Comparison of ENCODE assay signal across 8 cellular contexts in genomic region chr14:31561155-31561846, GRCh38. TPM values are rescaled to one million over a fixed set of nuclear protein-coding genes. Genes with fewer than 3 reads are reported as not detected.
A peak's percentile ranks its signal among the peaks of the same experiment; 100 is the strongest.
DNase-seq lines count a peak whose midpoint lies in the region; FAIRE-seq and TF ChIP-seq lines count a peak whose summit lies in the region.

Gene NUBPL, plus strand, starts transcription at chr14:31561404. Its CDS starts 36 bp downstream, at chr14:31561440.

- intact Hi-C loops in stomach (cut with DNase I; ENCODE audit: low total_unique reads) = no loop called here

- 0 to 1% (median 0%) methylated on average over 23 to 34 of the region's 34 CpGs for WGBS in stomach, 5 donors

- H3K9me2 ChIP-seq in Loucy (replicated peaks; ENCODE audit: low read depth, low read length) (no peaks in the 10 kb centered on the region), neural cell (ENCODE audit: insufficient read depth, low read length) (no peaks in the 10 kb centered on the region)

- H3K4me3 ChIP-seq in Loucy (ENCODE audit: low read length, poor library complexity, severe bottlenecking) (peak within 1 kb of the TSS; percentile 82), fibroblast of villous mesenchyme (ENCODE audit: low read depth, low read length) (peak within 1 kb of the TSS; percentile 91), neural cell (ENCODE audit: low read length) (peak within 1 kb of the TSS; percentile 67), stomach (peak within 1 kb of the TSS; percentile 83 to 90 (median 86))

- H3F3A ChIP-seq in Loucy (ENCODE audit: low read depth) = no peaks in the 10 kb centered on the region
- H3F3A ChIP-seq in neural cell (ENCODE audit: insufficient read depth, low read length, poor library complexity, severe bottlenecking) = no peaks in the 10 kb centered on the region

- TF ChIP-seq POLR2A in H54 (IDR thresholded peaks at IDR 0.05; ENCODE audit: low read depth, low read length) = peak; percentile 58
- peak; percentile 77 for TF ChIP-seq POLR2A in Raji (IDR thresholded peaks at IDR 0.05; ENCODE audit: insufficient read depth, low read depth, low read length)
- TF ChIP-seq POLR2A in stomach (IDR thresholded peaks at IDR 0.05) = no peak

- peak; percentile 37 for TF ChIP-seq EP300 in neural cell (conservative IDR thresholded peaks at IDR 0.05; ENCODE audit: poor library complexity, severe bottlenecking)
- TF ChIP-seq EP300 in stomach (IDR thresholded peaks at IDR 0.05) = no peak

- H3K9me3 ChIP-seq in Loucy (ENCODE audit: insufficient read depth, low read depth, low read length) = no peaks in the 10 kb centered on the region
- peaks cover 4% of the 10 kb centered on the region for H3K9me3 ChIP-seq in neural cell (ENCODE audit: low read length)
- no peaks in the 10 kb centered on the region for H3K9me3 ChIP-seq in stomach

- no peaks in the 10 kb centered on the region for H4K20me1 ChIP-seq in Loucy (ENCODE audit: insufficient read depth, low read length, poor library complexity, severe bottlenecking)
- H4K20me1 ChIP-seq in neural cell (ENCODE audit: insufficient read depth) = no peaks in the 10 kb centered on the region

- H3K36me3 ChIP-seq in Loucy (ENCODE audit: insufficient read depth, low read length) (no peaks in the 10 kb centered on the region), neural cell (ENCODE audit: insufficient read depth, low read length) (no peaks in the 10 kb centered on the region), stomach (no peaks in the 10 kb centered on the region)

- peak; percentile 89 for FAIRE-seq in H54 (lab: Jason Lieb, UNC)

- H3K4me2 ChIP-seq in Loucy (ENCODE audit: low read depth, low read length, poor library complexity, severe bottlenecking) = peak within 1 kb of the TSS; percentile 69
- H3K4me2 ChIP-seq in neural cell (ENCODE audit: low read length) = peak within 1 kb of the TSS; percentile 46

- TF ChIP-seq CTCF in Loucy (conservative IDR thresholded peaks at IDR 0.05; ENCODE audit: low read length) (no peak), fibroblast of villous mesenchyme (IDR thresholded peaks at IDR 0.05; ENCODE audit: insufficient read depth, low read depth, low read length) (no peak), neural cell (IDR thresholded peaks at IDR 0.05; ENCODE audit: poor library complexity, severe bottlenecking) (no peak), stomach (IDR thresholded peaks at IDR 0.05) (no peak)

- DNase-seq in EL (peak; percentile 94), H54 (ENCODE audit: insufficient read length, low spot score) (peak; percentile 71), fibroblast of villous mesenchyme (ENCODE audit: low read depth) (peak; percentile 96), stomach (peak; percentile 96)
- peak; percentile 99 for DNase-seq in activated effector memory CD4-positive, alpha-beta T cell treated with anti-CD3 and anti-CD28 coated beads, Interleukin-2, amount 50 U/mL, for 16 hours

- H3K27ac ChIP-seq in neural cell (ENCODE audit: low read length) = peak within 1 kb of the TSS; percentile 64
- peak within 1 kb of the TSS; percentile 84 to 93 (median 89) for H3K27ac ChIP-seq in stomach

- H3K79me2 ChIP-seq in Loucy (ENCODE audit: insufficient read depth, low read length) (no peaks in the 10 kb centered on the region; the same call in 1 of the 2 replicates), neural cell (replicated peaks; ENCODE audit: insufficient read depth, low read length) (no peaks in the 10 kb centered on the region)

- H3K9ac ChIP-seq in Loucy (ENCODE audit: low read depth, low read length, poor library complexity, severe bottlenecking) (peak within 1 kb of the TSS; percentile 74), neural cell (ENCODE audit: low read length) (peak within 1 kb of the TSS; percentile 69)

- TF ChIP-seq RAD21 in neural cell (conservative IDR thresholded peaks at IDR 0.05) = peak; percentile 43

- H3K4me1 ChIP-seq in Loucy (ENCODE audit: insufficient read depth, low read length, poor library complexity, severe bottlenecking) (peaks cover 28% of the 10 kb centered on the region), stomach (peaks cover 0 to 27% (median 13%) of the 10 kb centered on the region in 4 donors)

- no peaks in the 10 kb centered on the region for H3K27me3 ChIP-seq in Loucy (ENCODE audit: insufficient read depth, low read length, poor library complexity, severe bottlenecking)
- H3K27me3 ChIP-seq in neural cell (ENCODE audit: insufficient read depth, low read depth, low read length) = no peaks in the 10 kb centered on the region
- no peaks in the 10 kb centered on the region for H3K27me3 ChIP-seq in stomach

- H2AFZ ChIP-seq in Loucy (ENCODE audit: low read length) (peak within 1 kb of the TSS; percentile 99), neural cell (ENCODE audit: low read depth, low read length) (peak within 1 kb of the TSS; percentile 68)

TF ChIP-seq in neural cell, 6 proteins besides CTCF, POLR2A, EP300 and RAD21:
- TF ChIP-seq MXI1 (conservative IDR thresholded peaks at IDR 0.05; ENCODE audit: poor library complexity, severe bottlenecking) (peak; percentile 80), TAF1 (IDR thresholded peaks at IDR 0.05; ENCODE audit: low read depth) (no peak), REST (IDR thresholded peaks at IDR 0.05; ENCODE audit: borderline replicate concordance) (peak; percentile 57), POLR2AphosphoS5 (IDR thresholded peaks at IDR 0.05) (peak; percentile 72), EZH2 (IDR thresholded peaks at IDR 0.05; ENCODE audit: borderline replicate concordance, insufficient read depth, low read length, poor library complexity, severe bottlenecking) (no peak), SMC3 (conservative IDR thresholded peaks at IDR 0.05; ENCODE audit: poor library complexity) (no peak)

RNA-seq across cellular contexts. Expression of gene NUBPL, which starts in this region (rescaled TPM):
- total RNA-seq in fibroblast of villous mesenchyme (12.1 and 12.2 TPM in 2 replicates), stomach (10 to 100 TPM in 3 of 5 donors, 1 to 10 TPM in 1, under 1 TPM in 1; 0.58 to 25.7 (median 10.7) TPM)
- polyA plus RNA-seq in neural cell (3.1 and 4.1 TPM in 2 replicates), stomach (1 to 10 TPM; 3.1 to 4.2 (median 3.6) TPM)
- polyA minus RNA-seq in neural cell = 5.4 and 19.6 TPM in 2 replicates

Comparison
In these comparisons a context has a peak if more than half of its experiments do, and no peak if none do; other contexts are left out.
1. Peak in every context shown above with its lines: DNase-seq, H3K4me3 ChIP-seq and H3K27ac ChIP-seq.
2. POLR2A ChIP-seq: peak in H54 (single experiment) and Raji (single experiment); none in stomach (0 of 4).